Comparison of ENCODE assay signal across 18 cellular contexts in genomic region chr3:107028086-107028485, GRCh38.
DNase-seq lines count a peak whose midpoint lies in the region; FAIRE-seq and TF ChIP-seq lines count a peak whose summit lies in the region.
"Had no signal": no experiment of that assay in that cellular context is flagged by ENCODE, and none has a peak within 500 bp of the region (broad histone marks: within the 10 kb centered on the region; RNA-seq: fewer than 3 reads in every experiment).

No MANE protein-coding gene starts in this region.

- DNase-seq in caudate nucleus (lab: John Stamatoyannopoulos, UW) (peak in 4 of 61 donors; percentile 4 to 35 (median 8)), globus pallidus (ENCODE audit: low spot score) (peak; percentile 81), pons (ENCODE audit: low spot score) (peak; percentile 93), small intestine (no peak), NCI-H1694 (lab: John Stamatoyannopoulos, UW) (no peak), GM13977 (ENCODE audit: low spot score) (no peak)
- no peak for DNase-seq in activated T-cell treated with anti-CD3 and anti-CD28 coated beads, Interleukin-2, amount 50 U/mL, for 1 hour
- DNase-seq: CD8-positive, alpha-beta T cell; COR-L47; DMS153; DMS79 treated with DMSO at 0.1 percent for 48 hours; EL; H9 had no signal

- 50 to 60% (median 53%) methylated on average over 1 of the region's 1 CpG for WGBS in small intestine, 3 donors

- no peaks in the 10 kb centered on the region for H3K36me3 ChIP-seq in small intestine (ENCODE audit: control insufficient read depth in 2 of 2, insufficient read depth in 2 of 2, low read length in 2 of 2)

- H3K4me1 ChIP-seq in small intestine (ENCODE audit: control insufficient read depth in 2 of 2, insufficient read depth in 1 of 2, low read depth in 1 of 2, low read length in 1 of 2): no peaks in the 10 kb centered on the region
- H3K4me1 ChIP-seq: A549 had no signal

- no peaks in the 10 kb centered on the region for H3K27me3 ChIP-seq in small intestine (ENCODE audit: control insufficient read depth in 2 of 2, insufficient read depth in 2 of 2, low read length in 2 of 2)

- H3K27ac ChIP-seq in caudate nucleus (ENCODE audit: low read depth, low read length) (peak overlapping the region; percentile 74), small intestine (ENCODE audit: low read depth in 1 of 2, low read length in 1 of 2) (no peak overlapping the region)
- H3K27ac ChIP-seq: A549 had no signal

- in situ Hi-C loops in GM13977 (cut with MboI; ENCODE audit: low pct_unique_long_range_greater_than_20kb, low sequenced_read_pairs, unreplicated experiment): no loop called here

- no peak for FAIRE-seq in small intestine (lab: Jason Lieb, UNC)
- FAIRE-seq: A549, D721Med, G401.6, GM12891, GM19239 had no signal

- H3K9me3 ChIP-seq in small intestine (ENCODE audit: control insufficient read depth, low read depth): no peaks in the 10 kb centered on the region
- H3K9me3 ChIP-seq: A549 had no signal

- H3K4me3 ChIP-seq in small intestine (ENCODE audit: low read depth in 1 of 2, low read length in 2 of 2): no peak overlapping the region
- H3K4me3 ChIP-seq: A549 had no signal

- no peak for TF ChIP-seq CTCF in GM13977 (IDR thresholded peaks at IDR 0.05; ENCODE audit: extremely low read depth, insufficient read depth, missing control alignments)

Comparison
In these comparisons a context has a peak if more than half of its experiments do, and no peak if none do; other contexts are left out.
1. DNase-seq: peak in globus pallidus (single experiment) and pons (single experiment); none in small intestine (single experiment), NCI-H1694 (single experiment), GM13977 (single experiment) and activated T-cell treated with anti-CD3 and anti-CD28 coated beads, Interleukin-2, amount 50 U/mL, for 1 hour (single experiment).